In the genomic region with DNA sequence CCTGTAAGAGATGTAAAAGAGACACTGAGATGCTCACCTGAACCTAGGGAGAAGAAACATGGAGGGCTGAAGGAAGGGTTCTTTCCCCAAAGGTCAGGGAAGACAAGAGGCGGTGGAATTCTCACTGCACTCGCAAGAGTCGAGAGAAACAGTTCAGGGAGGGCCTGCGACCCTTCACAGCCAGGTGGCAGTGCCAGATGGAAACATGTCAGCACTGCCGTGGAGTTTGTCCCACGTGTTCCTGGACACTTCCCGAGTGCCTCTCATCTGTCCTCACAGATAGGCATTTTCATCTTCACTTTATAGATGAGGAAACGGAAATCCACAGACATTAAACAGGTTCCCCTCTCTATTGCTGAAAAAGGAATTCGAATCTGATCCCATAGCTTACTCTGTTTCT, we compare ENCODE assay signal across 14 cellular contexts.
DNase-seq lines count a peak whose midpoint lies in the region; ATAC-seq lines count a peak whose summit lies in the region.
"Had no signal": no experiment of that assay in that cellular context is flagged by ENCODE, and none has a peak within 500 bp of the region (broad histone marks: within the 10 kb centered on the region; RNA-seq: fewer than 3 reads in every experiment).

No MANE protein-coding gene starts in this region.

- no peak for ATAC-seq in activated naive CD8-positive, alpha-beta T cell treated with anti-CD3 and anti-CD28 coated beads, Interleukin-2, amount 50 U/mL, for 24 hours
- no peak for ATAC-seq in GM19463 (IDR thresholded peaks at IDR 0.05; ENCODE audit: unreplicated experiment)
- ATAC-seq: activated T-cell treated with anti-CD3 and anti-CD28 coated beads, Interleukin-2, amount 50 U/mL, for 4 hours; T-cell had no signal

- no peaks in the 10 kb centered on the region for H3K27me3 ChIP-seq in layer of hippocampus (ENCODE audit: control insufficient read depth, insufficient read depth, low read length)
- H3K27me3 ChIP-seq: tibial artery had no signal

- no peak overlapping the region for H3K4me3 Mint-ChIP-seq in activated naive CD8-positive, alpha-beta T cell treated with anti-CD3 and anti-CD28 coated beads for 36 hours
- H3K4me3 Mint-ChIP-seq in activated naive CD8-positive, alpha-beta T cell treated with anti-CD3 and anti-CD28 coated beads, Interleukin-2, amount 50 U/mL, for 24 hours = no peak overlapping the region
- H3K4me3 Mint-ChIP-seq: activated T-cell treated with anti-CD3 and anti-CD28 coated beads, Interleukin-2, amount 50 U/mL, for 4 hours; T-cell had no signal

- H3K27ac ChIP-seq in angular gyrus (ENCODE audit: low read depth, low read length) = peak overlapping the region; percentile 35
- peak overlapping the region; percentile 35 for H3K27ac ChIP-seq in layer of hippocampus (ENCODE audit: low read depth, low read length)
- peak overlapping the region; percentile 86 for H3K27ac ChIP-seq in substantia nigra (ENCODE audit: low read depth, low read length, poor library complexity, severe bottlenecking)

- H3K4me1 Mint-ChIP-seq in activated naive CD8-positive, alpha-beta T cell treated with anti-CD3 and anti-CD28 coated beads for 36 hours = peaks cover 32% of the 10 kb centered on the region
- H3K4me1 Mint-ChIP-seq in activated naive CD8-positive, alpha-beta T cell treated with anti-CD3 and anti-CD28 coated beads, Interleukin-2, amount 50 U/mL, for 24 hours = peaks cover 25% of the 10 kb centered on the region

- H3K27ac Mint-ChIP-seq in activated naive CD8-positive, alpha-beta T cell treated with anti-CD3 and anti-CD28 coated beads for 36 hours = peak overlapping the region; percentile 47
- no peak overlapping the region for H3K27ac Mint-ChIP-seq in activated naive CD8-positive, alpha-beta T cell treated with anti-CD3 and anti-CD28 coated beads, Interleukin-2, amount 50 U/mL, for 24 hours
- H3K27ac Mint-ChIP-seq: T-cell had no signal

- no peak for DNase-seq in activated naive CD8-positive, alpha-beta T cell treated with anti-CD3 and anti-CD28 coated beads for 36 hours
- DNase-seq in activated naive CD8-positive, alpha-beta T cell treated with anti-CD3 and anti-CD28 coated beads, Interleukin-2, amount 50 U/mL, for 24 hours = no peak
- DNase-seq in substantia nigra (lab: John Stamatoyannopoulos, UW) (peak in 6 of 49 donors; percentile 14 to 64 (median 42)), SW480 (ENCODE audit: low spot score) (no peak), mucosa of gallbladder (ENCODE audit: low spot score) (no peak)
- DNase-seq: activated CD4-positive, alpha-beta T cell treated with anti-CD3 and anti-CD28 coated beads for 1 hour; activated T-cell treated with anti-CD3 and anti-CD28 coated beads, Interleukin-2, amount 50 U/mL, for 4 hours; NCI-H2029; stimulated activated CD4-positive, alpha-beta T cell treated with anti-CD3 and anti-CD28 coated beads, Interleukin-2, amount 100 ng/mL, for 24 hours; T-cell; tibial artery had no signal

- peaks cover 60% of the 10 kb centered on the region for H3K36me3 Mint-ChIP-seq in activated naive CD8-positive, alpha-beta T cell treated with anti-CD3 and anti-CD28 coated beads for 36 hours
- H3K36me3 Mint-ChIP-seq in activated naive CD8-positive, alpha-beta T cell treated with anti-CD3 and anti-CD28 coated beads, Interleukin-2, amount 50 U/mL, for 24 hours (ENCODE audit: low read depth) = peaks cover 68% of the 10 kb centered on the region

- no peaks in the 10 kb centered on the region for H3K9me3 Mint-ChIP-seq in activated naive CD8-positive, alpha-beta T cell treated with anti-CD3 and anti-CD28 coated beads for 36 hours
- no peaks in the 10 kb centered on the region for H3K9me3 Mint-ChIP-seq in activated naive CD8-positive, alpha-beta T cell treated with anti-CD3 and anti-CD28 coated beads, Interleukin-2, amount 50 U/mL, for 24 hours
- H3K9me3 Mint-ChIP-seq: activated T-cell treated with anti-CD3 and anti-CD28 coated beads, Interleukin-2, amount 50 U/mL, for 4 hours; T-cell had no signal

- H3K27me3 Mint-ChIP-seq in activated naive CD8-positive, alpha-beta T cell treated with anti-CD3 and anti-CD28 coated beads for 36 hours = no peaks in the 10 kb centered on the region
- no peaks in the 10 kb centered on the region for H3K27me3 Mint-ChIP-seq in activated naive CD8-positive, alpha-beta T cell treated with anti-CD3 and anti-CD28 coated beads, Interleukin-2, amount 50 U/mL, for 24 hours
- H3K27me3 Mint-ChIP-seq: T-cell had no signal

Comparison
In these comparisons a context has a peak if more than half of its experiments do, and no peak if none do; other contexts are left out.
1. H3K27ac ChIP-seq: peak in every context shown above with its lines; median percentile 86 in substantia nigra; 35 in angular gyrus; 35 in layer of hippocampus.